Comparison of ENCODE assay signal across 27 cellular contexts in genomic region chr18:335741-336140, GRCh38.
"Had no signal": no experiment of that assay in that cellular context is flagged by ENCODE, and none has a peak within 500 bp of the region (broad histone marks: within the 10 kb centered on the region; RNA-seq: fewer than 3 reads in every experiment).

No MANE protein-coding gene starts in this region.

- H3K27ac ChIP-seq: body of pancreas, cardiac muscle cell, hepatocyte, left lung, ovary, psoas muscle, right atrium auricular region, thyroid gland, upper lobe of right lung had no signal

- DNase-seq: activated B cell treated with CpG ODN at 0.5 μM for 24 hours; activated CD4-positive, alpha-beta T cell treated with anti-CD3 and anti-CD28 coated beads for 36 hours; activated CD4-positive, alpha-beta T cell treated with anti-CD3 and anti-CD28 coated beads, Interleukin-2, amount 50 U/mL, for 48 hours; activated CD8-positive, alpha-beta memory T cell treated with anti-CD3 and anti-CD28 coated beads, Interleukin-2, amount 50 U/mL, for 48 hours; activated naive CD4-positive, alpha-beta T cell treated with Interleukin-2 at 50 U/mL for 16 hours; activated T-cell treated with anti-CD3 and anti-CD28 coated beads, Interleukin-2, amount 50 U/mL, for 4 hours; anterior cingulate cortex; body of pancreas; cortex of kidney; effector CD4-positive, alpha-beta T cell; glutamatergic neuron; immature natural killer cell; left lung; mammary epithelial cell; natural killer cell; ovary; psoas muscle; stimulated activated CD4-positive, alpha-beta T cell treated with anti-CD3 and anti-CD28 coated beads, Interleukin-4, amount 100 ng/mL, for 24 hours; stimulated activated naive CD4-positive, alpha-beta T cell treated with Interleukin-2 at 50 U/mL for 16 hours; substantia nigra; T-helper 9 cell; thyroid gland; upper lobe of right lung had no signal

- H3K27ac Mint-ChIP-seq: activated B cell treated with CpG ODN at 0.5 μM for 24 hours; activated CD4-positive, alpha-beta T cell treated with anti-CD3 and anti-CD28 coated beads for 36 hours; immature natural killer cell; mesothelial cell of epicardium; natural killer cell had no signal

- H3K4me1 Mint-ChIP-seq: activated B cell treated with CpG ODN at 0.5 μM for 24 hours; activated CD4-positive, alpha-beta T cell treated with anti-CD3 and anti-CD28 coated beads for 36 hours; immature natural killer cell; natural killer cell had no signal

- H3K36me3 Mint-ChIP-seq: immature natural killer cell, natural killer cell had no signal

- H3K4me3 Mint-ChIP-seq: activated B cell treated with CpG ODN at 0.5 μM for 24 hours; activated CD4-positive, alpha-beta T cell treated with anti-CD3 and anti-CD28 coated beads for 36 hours; activated T-cell treated with anti-CD3 and anti-CD28 coated beads, Interleukin-2, amount 50 U/mL, for 4 hours; immature natural killer cell; mesothelial cell of epicardium; natural killer cell had no signal

- ATAC-seq: activated CD4-positive, alpha-beta T cell treated with anti-CD3 and anti-CD28 coated beads for 36 hours; activated T-cell treated with anti-CD3 and anti-CD28 coated beads, Interleukin-2, amount 50 U/mL, for 4 hours; body of pancreas; natural killer cell; psoas muscle had no signal

- H3K9me3 Mint-ChIP-seq: activated B cell treated with CpG ODN at 0.5 μM for 24 hours; activated T-cell treated with anti-CD3 and anti-CD28 coated beads, Interleukin-2, amount 50 U/mL, for 4 hours; mesothelial cell of epicardium; natural killer cell had no signal
